Comparison of ENCODE assay signal across 8 cellular contexts in the genomic region with DNA sequence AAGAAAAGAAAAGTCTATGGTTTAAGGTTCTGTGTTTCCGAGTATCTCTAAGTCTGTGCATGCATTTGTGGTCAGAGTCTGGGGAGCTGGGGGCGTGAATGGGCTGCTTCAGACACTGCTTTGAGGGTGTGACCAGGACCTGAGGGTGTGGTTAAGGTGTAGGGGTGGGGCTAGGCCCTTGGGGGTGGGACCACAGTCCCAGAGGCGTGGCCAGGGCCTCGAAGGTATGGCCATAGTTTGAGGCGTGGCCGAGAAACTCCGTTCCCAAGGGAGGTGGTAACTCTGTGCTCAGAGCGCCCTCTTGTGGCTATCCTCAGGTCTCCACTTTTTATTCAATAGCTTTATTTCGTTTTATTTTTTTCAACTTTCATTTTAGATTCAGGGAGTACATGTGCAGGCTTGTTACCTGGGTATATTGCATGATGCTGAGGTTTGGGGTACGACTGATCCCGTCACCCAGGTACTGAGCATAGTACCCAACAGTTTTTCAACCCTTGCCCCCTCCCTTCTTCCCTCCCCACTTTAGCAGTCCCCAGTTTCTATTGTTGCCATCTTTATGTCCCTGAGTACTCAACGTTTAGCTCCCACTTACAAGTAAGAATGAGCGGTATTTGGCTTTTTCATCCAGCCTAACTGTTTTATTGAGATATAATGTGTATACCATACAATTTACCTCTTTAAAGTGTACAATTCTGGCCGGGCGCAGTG. TPM values are rescaled to one million over a fixed set of nuclear protein-coding genes. Genes with fewer than 3 reads are reported as not detected.
DNase-seq lines count a peak whose midpoint lies in the region; ATAC-seq, FAIRE-seq and TF ChIP-seq lines count a peak whose summit lies in the region.

No MANE protein-coding gene starts in this region.

- H4K20me1 ChIP-seq in keratinocyte (ENCODE audit: control insufficient read depth, extremely low read depth, insufficient read depth, low read length) = no peaks in the 10 kb centered on the region

- H3K4me3 Mint-ChIP-seq in WTC11 = no peak overlapping the region; the same call in 1 of the 2 replicates

- H3K9me1 ChIP-seq in keratinocyte (ENCODE audit: control insufficient read depth, extremely low read depth, insufficient read depth, low read length) = no peaks in the 10 kb centered on the region

- peaks cover 12% of the 10 kb centered on the region for H3K9me3 Mint-ChIP-seq in WTC11

- no peaks in the 10 kb centered on the region for H3K9me3 ChIP-seq in keratinocyte (ENCODE audit: control insufficient read depth, low read depth, low read length)

- no peaks in the 10 kb centered on the region for H3K36me3 ChIP-seq in bronchial epithelial cell (ENCODE audit: control insufficient read depth, insufficient read depth, low read length)
- H3K36me3 ChIP-seq in keratinocyte (ENCODE audit: control insufficient read depth in 2 of 2, extremely low read depth in 1 of 2, insufficient read depth in 2 of 2, low read length in 2 of 2) = no peaks in the 10 kb centered on the region

- POLR2A ChIA-PET in WTC11 (lab: Charles Lee) = interaction anchor here (0.5 to 2.2 kb wide), 12 partner anchors 13 to 164 kb away, joined by 3 to 11 read pairs (median 4); a partner anchor contains a TSS

- H3K4me1 ChIP-seq in keratinocyte (ENCODE audit: control insufficient read depth, extremely low read depth, insufficient read depth, low read length) = peaks cover 30% of the 10 kb centered on the region

- CTCF ChIA-PET in WTC11 (lab: Charles Lee) = interaction anchor here (0.5 to 9.8 kb wide), 62 partner anchors 8 to 1338 kb away, joined by 3 to 548 read pairs (median 6); a partner anchor contains a TSS

- H3K4me2 ChIP-seq in keratinocyte (ENCODE audit: control insufficient read depth, extremely low read depth, insufficient read depth, low read depth, low read length) = peak overlapping the region; percentile 62

- H3K79me2 ChIP-seq in keratinocyte (ENCODE audit: control insufficient read depth, insufficient read depth, low read length) = no peaks in the 10 kb centered on the region

- H3K4me1 Mint-ChIP-seq in WTC11 = peaks cover 6% of the 10 kb centered on the region

- peak overlapping the region; percentile 33 for H3K9ac ChIP-seq in keratinocyte (ENCODE audit: control insufficient read depth, extremely low read depth, insufficient read depth, low read length)

- H3K27ac Mint-ChIP-seq in WTC11 = 0 out of 2 replicates have a peak overlapping the region, but pooled peaks have one; percentile 60

- dilution Hi-C loops in keratinocyte (cut with MboI; ENCODE audit: extremely low pct_ligation_motif_present, low sequenced_read_pairs) = no loop called here

- H3K27me3 ChIP-seq in bronchial epithelial cell (ENCODE audit: control insufficient read depth, insufficient read depth, low read length) = no peaks in the 10 kb centered on the region
- no peaks in the 10 kb centered on the region for H3K27me3 ChIP-seq in keratinocyte (ENCODE audit: control insufficient read depth, extremely low read depth, insufficient read depth, low read length)

- H3K4me3 ChIP-seq in bronchial epithelial cell (ENCODE audit: low read depth, low read length) (no peak overlapping the region), keratinocyte (ENCODE audit: control insufficient read depth in 2 of 3, extremely low read depth in 1 of 3, insufficient read depth in 2 of 3, low read depth in 1 of 3, low read length in 3 of 3) (peak overlapping the region in 1 of 3 experiments; percentile 48)

- ATAC-seq in GM19043 (IDR thresholded peaks at IDR 0.05; ENCODE audit: low read depth, unreplicated experiment) (peak; percentile 93), HG03280 (IDR thresholded peaks at IDR 0.05; ENCODE audit: unreplicated experiment) (peak; percentile 98), WTC11 (peak; percentile 100)

- H3K36me3 Mint-ChIP-seq in WTC11 = peaks cover 4% of the 10 kb centered on the region; the same call in 1 of the 2 replicates

- peak overlapping the region; percentile 52 for H3K27ac ChIP-seq in keratinocyte (ENCODE audit: control insufficient read depth, insufficient read depth, low read length)

- TF ChIP-seq CTCF in WTC11 (IDR thresholded peaks at IDR 0.05) (peak; percentile 82), bronchial epithelial cell (IDR thresholded peaks at IDR 0.05; ENCODE audit: insufficient read depth, low read length, severe bottlenecking) (peak; percentile 76), keratinocyte (optimal IDR thresholded peaks at IDR 0.05 in 1 of 3, IDR thresholded peaks at IDR 0.05 in 1 of 3, conservative IDR thresholded peaks at IDR 0.05 in 1 of 3; ENCODE audit: extremely low read depth in 1 of 3, insufficient read depth in 2 of 3, low read length in 3 of 3) (peak; percentile 62 to 78 (median 64))

- DNase-seq in AG20443 (ENCODE audit: low spot score) = peak; percentile 95
- peak; percentile 83 for DNase-seq in NCI-H345 (lab: John Stamatoyannopoulos, UW)
- DNase-seq in WTC11 (ENCODE audit: low spot score) = peak; percentile 99
- peak; percentile 96 for DNase-seq in bronchial epithelial cell (ENCODE audit: low read depth)
- DNase-seq in keratinocyte (ENCODE audit: low read depth, low spot score) = peak; percentile 96
- peak; percentile 94 to 97 (median 96) for DNase-seq in stimulated activated CD4-positive, alpha-beta T cell treated with anti-CD3 and anti-CD28 coated beads, Interleukin-1b, Interleukin-23, amount 100 ng/mL, for 24 hours (ENCODE audit: low read depth in 4 of 4, low spot score in 1 of 4)

- no peak for FAIRE-seq in bronchial epithelial cell (lab: Jason Lieb, UNC)
- FAIRE-seq in keratinocyte (lab: Jason Lieb, UNC) = peak; percentile 96

- H3K27me3 Mint-ChIP-seq in WTC11 (ENCODE audit: low read depth) = peaks cover 36% of the 10 kb centered on the region

- H2AFZ ChIP-seq in keratinocyte (ENCODE audit: control insufficient read depth, low read length) = peak overlapping the region; percentile 91

TF ChIP-seq in WTC11, 78 proteins besides CTCF, POLR2A, EP300 and RAD21:
- TF ChIP-seq ZNF219 (CRISPR knock-in tag; IDR thresholded peaks at IDR 0.05; ENCODE audit: borderline replicate concordance) = no peak
- TF ChIP-seq SP1 (CRISPR knock-in tag; conservative IDR thresholded peaks at IDR 0.05) = peak; percentile 59; the same call in 1 of the 2 replicates
- TF ChIP-seq ZNF263 (CRISPR knock-in tag; IDR thresholded peaks at IDR 0.05; ENCODE audit: low read depth) = no peak
- TF ChIP-seq, protein P1, sequence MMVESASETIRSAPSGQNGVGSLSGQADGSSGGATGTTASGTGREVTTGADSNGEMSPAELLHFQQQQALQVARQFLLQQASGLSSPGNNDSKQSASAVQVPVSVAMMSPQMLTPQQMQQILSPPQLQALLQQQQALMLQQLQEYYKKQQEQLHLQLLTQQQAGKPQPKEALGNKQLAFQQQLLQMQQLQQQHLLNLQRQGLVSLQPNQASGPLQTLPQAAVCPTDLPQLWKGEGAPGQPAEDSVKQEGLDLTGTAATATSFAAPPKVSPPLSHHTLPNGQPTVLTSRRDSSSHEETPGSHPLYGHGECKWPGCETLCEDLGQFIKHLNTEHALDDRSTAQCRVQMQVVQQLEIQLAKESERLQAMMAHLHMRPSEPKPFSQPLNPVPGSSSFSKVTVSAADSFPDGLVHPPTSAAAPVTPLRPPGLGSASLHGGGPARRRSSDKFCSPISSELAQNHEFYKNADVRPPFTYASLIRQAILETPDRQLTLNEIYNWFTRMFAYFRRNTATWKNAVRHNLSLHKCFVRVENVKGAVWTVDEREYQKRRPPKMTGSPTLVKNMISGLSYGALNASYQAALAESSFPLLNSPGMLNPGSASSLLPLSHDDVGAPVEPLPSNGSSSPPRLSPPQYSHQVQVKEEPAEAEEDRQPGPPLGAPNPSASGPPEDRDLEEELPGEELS (CRISPR knock-in tag; IDR thresholded peaks at IDR 0.05) = no peak

RNA-seq across cellular contexts. Expression of a gene that starts 7.0 kb away (rescaled TPM):
- total RNA-seq in WTC11 (2021) (20.5 to 29.5 TPM (median 27.8 TPM) in 3 replicates), bronchial epithelial cell (65.0 and 73.7 TPM in 2 replicates)
- 27.8 to 58.6 TPM (median 30.1 TPM) in 3 replicates for polyA plus RNA-seq in keratinocyte
- polyA plus RNA-seq in keratinocyte (2011; ENCODE audit: low read depth) = 12.3 TPM
- polyA plus RNA-seq in keratinocyte (2011; cell fraction: cytosol; rRNA removed) = 27.4 and 54.0 TPM in 2 replicates
- 57.2 and 98.5 TPM in 2 replicates for polyA plus RNA-seq in keratinocyte (2011; cell fraction: nucleus; rRNA removed)
- 26.6 and 50.7 TPM in 2 replicates for polyA plus RNA-seq in keratinocyte (2012; ENCODE audit: low replicate concordance)
- polyA minus RNA-seq in keratinocyte = 68.8 to 110 TPM (median 88.1 TPM) in 3 replicates
- 80.4 TPM for polyA minus RNA-seq in keratinocyte (2011; cell fraction: cytosol; rRNA and poly(A)+ RNA removed)
- 55.4 and 73.0 TPM in 2 replicates for polyA minus RNA-seq in keratinocyte (2011; cell fraction: nucleus; rRNA and poly(A)+ RNA removed)

RNA-seq across cellular contexts. Expression of a gene that starts 22.2 kb away (rescaled TPM):
- total RNA-seq in WTC11 (2021) (4.6 to 7.8 TPM (median 5.6 TPM) in 3 replicates), bronchial epithelial cell (2.1 and 4.7 TPM in 2 replicates)
- 1.1 to 1.8 TPM (median 1.5 TPM) in 3 replicates for polyA plus RNA-seq in keratinocyte
- polyA plus RNA-seq in keratinocyte (2011; ENCODE audit: low read depth) = 2.2 TPM
- polyA plus RNA-seq in keratinocyte (2011; cell fraction: cytosol; rRNA removed) = 0.72 and 2.2 TPM in 2 replicates
- polyA plus RNA-seq in keratinocyte (2011; cell fraction: nucleus; rRNA removed) = 7.1 and 8.3 TPM in 2 replicates
- 5.9 and 6.4 TPM in 2 replicates for polyA plus RNA-seq in keratinocyte (2012; ENCODE audit: low replicate concordance)
- 1.1 to 5.8 TPM (median 3.1 TPM) in 3 replicates for polyA minus RNA-seq in keratinocyte
- 12.5 TPM for polyA minus RNA-seq in keratinocyte (2011; cell fraction: cytosol; rRNA and poly(A)+ RNA removed)
- 4.1 and 5.1 TPM in 2 replicates for polyA minus RNA-seq in keratinocyte (2011; cell fraction: nucleus; rRNA and poly(A)+ RNA removed)

RNA-seq across cellular contexts. Expression of a gene that starts 38.2 kb away (rescaled TPM):
- total RNA-seq in WTC11 (2021) (73.1 to 89.5 TPM (median 80.0 TPM) in 3 replicates), bronchial epithelial cell (16.6 and 35.8 TPM in 2 replicates)
- polyA plus RNA-seq in keratinocyte = 13.6 to 28.4 TPM (median 20.8 TPM) in 3 replicates
- 35.5 TPM for polyA plus RNA-seq in keratinocyte (2011; ENCODE audit: low read depth)
- 8.3 and 23.8 TPM in 2 replicates for polyA plus RNA-seq in keratinocyte (2011; cell fraction: cytosol; rRNA removed)
- polyA plus RNA-seq in keratinocyte (2011; cell fraction: nucleus; rRNA removed) = 77.2 and 107 TPM in 2 replicates
- polyA plus RNA-seq in keratinocyte (2012; ENCODE audit: low replicate concordance) = 44.8 and 76.7 TPM in 2 replicates
- 13.7 to 36.7 TPM (median 16.2 TPM) in 3 replicates for polyA minus RNA-seq in keratinocyte
- 39.3 TPM for polyA minus RNA-seq in keratinocyte (2011; cell fraction: cytosol; rRNA and poly(A)+ RNA removed)
- polyA minus RNA-seq in keratinocyte (2011; cell fraction: nucleus; rRNA and poly(A)+ RNA removed) = 68.3 and 68.9 TPM in 2 replicates
